8 cellular contexts compared by ENCODE assay signal in the genomic region with DNA sequence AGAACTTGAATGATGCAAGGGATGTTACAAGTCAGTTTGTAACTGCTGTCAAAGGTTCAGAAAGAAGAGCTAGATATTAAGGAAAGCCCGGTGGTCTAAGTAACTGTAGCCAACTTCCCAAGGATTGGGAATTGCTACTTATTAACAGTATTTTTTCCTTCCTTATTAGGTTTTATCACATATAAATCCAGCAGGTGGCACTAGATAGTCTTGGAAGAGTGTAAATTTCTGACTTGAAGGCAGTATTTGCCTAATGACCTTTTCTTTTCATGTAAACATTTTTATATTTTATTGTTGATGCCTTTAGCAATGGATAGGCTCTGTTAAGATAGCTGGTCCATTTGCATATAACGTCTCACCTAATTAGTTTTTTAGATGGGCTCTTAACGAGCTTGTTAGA. TPM values are rescaled to one million over a fixed set of nuclear protein-coding genes. Genes with fewer than 3 reads are reported as not detected.
DNase-seq lines count a peak whose midpoint lies in the region; ATAC-seq lines count a peak whose summit lies in the region.

No MANE protein-coding gene starts in this region.

- ATAC-seq in GM19035 (IDR thresholded peaks at IDR 0.05; ENCODE audit: unreplicated experiment) (no peak), GM19455 (IDR thresholded peaks at IDR 0.05; ENCODE audit: unreplicated experiment) (no peak)

- peaks cover 22% of the 10 kb centered on the region for H3K36me3 Mint-ChIP-seq in activated T-helper 1 cell treated with anti-CD3 and anti-CD28 coated beads, Interleukin-12 subunit alpha, Interleukin-12 subunit beta, Interleukin-2, Interleukin-4 antibody, amounts not matched to agents 30 ng/mL and 10 ng/mL and 1 ng/mL, durations not matched to agents 14 hours and 24 hours and 36 hours (ENCODE audit: low read depth)

- DNase-seq in G401 (ENCODE audit: low spot score) (peak; percentile 73), NCI-H1694 treated with DMSO at 0.1 percent for 48 hours (lab: John Stamatoyannopoulos, UW) (peak; percentile 59), cerebellar cortex (ENCODE audit: low spot score) (peak; percentile 77), non-pigmented ciliary epithelial cell (ENCODE audit: low read depth) (peak; percentile 9), NOMO-1 treated with dmso at 0.1 percent for 144 hours (lab: John Stamatoyannopoulos, UW; ENCODE audit: unreplicated experiment) (no peak)
- DNase-seq in activated T-helper 1 cell treated with anti-CD3 and anti-CD28 coated beads, Interleukin-12 subunit alpha, Interleukin-12 subunit beta, Interleukin-2, Interleukin-4 antibody, amounts not matched to agents 30 ng/mL and 10 ng/mL and 1 ng/mL, durations not matched to agents 14 hours and 24 hours and 36 hours (ENCODE audit: low spot score): no peak

- H3K4me3 Mint-ChIP-seq in activated T-helper 1 cell treated with anti-CD3 and anti-CD28 coated beads, Interleukin-12 subunit alpha, Interleukin-12 subunit beta, Interleukin-2, Interleukin-4 antibody, amounts not matched to agents 30 ng/mL and 10 ng/mL and 1 ng/mL, durations not matched to agents 14 hours and 24 hours and 36 hours: no peak overlapping the region

- H3K4me1 Mint-ChIP-seq in activated T-helper 1 cell treated with anti-CD3 and anti-CD28 coated beads, Interleukin-12 subunit alpha, Interleukin-12 subunit beta, Interleukin-2, Interleukin-4 antibody, amounts not matched to agents 30 ng/mL and 10 ng/mL and 1 ng/mL, durations not matched to agents 14 hours and 24 hours and 36 hours (ENCODE audit: low read depth): no peaks in the 10 kb centered on the region

- H3K27me3 Mint-ChIP-seq in activated T-helper 1 cell treated with anti-CD3 and anti-CD28 coated beads, Interleukin-12 subunit alpha, Interleukin-12 subunit beta, Interleukin-2, Interleukin-4 antibody, amounts not matched to agents 30 ng/mL and 10 ng/mL and 1 ng/mL, durations not matched to agents 14 hours and 24 hours and 36 hours (ENCODE audit: insufficient read depth): no peaks in the 10 kb centered on the region

- in situ Hi-C loops in G401 (cut with HindIII; ENCODE audit: low sequenced_read_pairs): no loop called here

- H3K9me3 Mint-ChIP-seq in activated T-helper 1 cell treated with anti-CD3 and anti-CD28 coated beads, Interleukin-12 subunit alpha, Interleukin-12 subunit beta, Interleukin-2, Interleukin-4 antibody, amounts not matched to agents 30 ng/mL and 10 ng/mL and 1 ng/mL, durations not matched to agents 14 hours and 24 hours and 36 hours: no peaks in the 10 kb centered on the region

- intact Hi-C loops in activated T-helper 1 cell treated with anti-CD3 and anti-CD28 coated beads, Interleukin-12 subunit alpha, Interleukin-12 subunit beta, Interleukin-2, Interleukin-4 antibody, amounts not matched to agents 30 ng/mL and 10 ng/mL and 1 ng/mL, durations not matched to agents 14 hours and 24 hours and 36 hours (cut with micrococcal nuclease): loop anchor here (1.0 to 5.0 kb wide), 3 partner anchors 230 to 758 kb away; no protein-coding TSS in a partner anchor

- H3K27ac Mint-ChIP-seq in activated T-helper 1 cell treated with anti-CD3 and anti-CD28 coated beads, Interleukin-12 subunit alpha, Interleukin-12 subunit beta, Interleukin-2, Interleukin-4 antibody, amounts not matched to agents 30 ng/mL and 10 ng/mL and 1 ng/mL, durations not matched to agents 14 hours and 24 hours and 36 hours: no peak overlapping the region

RNA-seq across cellular contexts. Expression of a gene that starts 51.2 kb away (rescaled TPM):
- 66.2 and 71.1 TPM in 2 replicates for total RNA-seq in G401 (2014; rRNA removed; shearing (Covaris generic))
- 23.8 and 31.0 TPM in 2 replicates for total RNA-seq in activated T-helper 1 cell treated with anti-CD3 and anti-CD28 coated beads, Interleukin-12 subunit alpha, Interleukin-12 subunit beta, Interleukin-2, Interleukin-4 antibody, amounts not matched to agents 30 ng/mL and 10 ng/mL and 1 ng/mL, durations not matched to agents 14 hours and 24 hours and 36 hours

Comparison
In these comparisons a context has a peak if more than half of its experiments do, and no peak if none do; other contexts are left out.
1. DNase-seq: peak in G401 (single experiment), NCI-H1694 treated with DMSO at 0.1 percent for 48 hours (single experiment), cerebellar cortex (single experiment) and non-pigmented ciliary epithelial cell (single experiment); none in activated T-helper 1 cell treated with anti-CD3 and anti-CD28 coated beads, Interleukin-12 subunit alpha, Interleukin-12 subunit beta, Interleukin-2, Interleukin-4 antibody, amounts not matched to agents 30 ng/mL and 10 ng/mL and 1 ng/mL, durations not matched to agents 14 hours and 24 hours and 36 hours (single experiment) and NOMO-1 treated with dmso at 0.1 percent for 144 hours (single experiment).